In the genomic region with DNA sequence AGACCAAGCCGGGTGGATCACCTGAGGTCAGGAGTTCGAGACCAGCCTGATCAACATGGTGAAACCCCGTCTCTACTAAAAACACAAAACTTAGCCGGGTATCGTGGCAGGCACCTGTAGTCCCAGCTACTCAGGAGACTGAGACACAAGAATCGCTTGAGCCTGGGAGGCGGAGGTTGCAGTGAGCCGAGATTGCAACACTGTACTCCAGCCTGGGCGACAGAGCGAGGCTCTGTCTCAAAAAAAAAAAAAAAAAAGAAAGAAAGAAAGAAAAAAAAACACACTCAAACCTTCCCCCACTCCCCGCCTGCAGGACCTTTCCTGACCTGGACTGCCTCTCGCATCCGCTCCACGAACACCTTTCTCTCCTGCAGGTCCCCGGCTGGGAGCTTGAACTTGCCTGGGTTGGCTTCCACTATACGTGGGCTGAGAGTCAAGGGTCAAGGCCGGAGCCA, we compare ENCODE assay signal across 7 cellular contexts. TPM values are rescaled to one million over a fixed set of nuclear protein-coding genes. Genes with fewer than 3 reads are reported as not detected.
DNase-seq lines count a peak whose midpoint lies in the region; ATAC-seq and TF ChIP-seq lines count a peak whose summit lies in the region.
"Not testable (repeated sequence)": the region's sequence is repeated elsewhere in the genome, so short reads cannot be mapped to it uniquely, and the experiment has no call there.

No MANE protein-coding gene starts in this region.

- H3K4me3 ChIP-seq in GM23248 (peak overlapping the region; percentile 96), OCI-LY1 (ENCODE audit: low read depth, low read length, poor library complexity, severe bottlenecking) (peak overlapping the region; percentile 90), right cardiac atrium (ENCODE audit: low read length) (peak overlapping the region; percentile 77), muscle layer of colon (ENCODE audit: low read depth in 1 of 2, low read length in 2 of 2) (peak overlapping the region; percentile 75 to 100), skin epidermis (peak overlapping the region; percentile 84 to 95 (median 93))

- H3F3A ChIP-seq in GM23248 (ENCODE audit: insufficient read depth) = peaks cover 21% of the 10 kb centered on the region
- not testable (repeated sequence) for H3F3A ChIP-seq in OCI-LY1 (ENCODE audit: insufficient read depth, low read length)

- peaks cover 11 to 12% of the 10 kb centered on the region in 2 donors for H3K36me3 Mint-ChIP-seq in activated T-cell treated with anti-CD3 and anti-CD28 coated beads, Interleukin-2, amount 50 U/mL, for 72 hours (ENCODE audit: insufficient read depth in 2 of 2)

- peaks cover 21% of the 10 kb centered on the region for H3K4me1 Mint-ChIP-seq in activated T-cell treated with anti-CD3 and anti-CD28 coated beads, Interleukin-2, amount 50 U/mL, for 72 hours (ENCODE audit: low read depth)

- intact Hi-C loops in right cardiac atrium (cut with DNase I) = not testable (repeated sequence)

- not testable (repeated sequence) for TF ChIP-seq CTCF in OCI-LY1 (IDR thresholded peaks at IDR 0.05; ENCODE audit: low read length)

- H3K9ac ChIP-seq in GM23248 (peak overlapping the region; percentile 99), OCI-LY1 (ENCODE audit: low read length) (peak overlapping the region; percentile 92), muscle layer of colon (ENCODE audit: low read length) (peak overlapping the region; percentile 49)

- not testable (repeated sequence) for H3K9me3 Mint-ChIP-seq in activated T-cell treated with anti-CD3 and anti-CD28 coated beads, Interleukin-2, amount 50 U/mL, for 72 hours

- H4K20me1 ChIP-seq in GM23248 (ENCODE audit: insufficient read depth); OCI-LY1 (ENCODE audit: insufficient read depth, low read length): not testable (repeated sequence)

- not testable (repeated sequence) for H3K27me3 ChIP-seq in GM23248 (replicated peaks; ENCODE audit: insufficient read depth); OCI-LY1 (ENCODE audit: insufficient read depth, low read length); right cardiac atrium (ENCODE audit: control insufficient read depth, insufficient read depth); muscle layer of colon (ENCODE audit: control insufficient read depth in 1 of 2, insufficient read depth in 2 of 2, low read length in 2 of 2)

- 22 to 23% methylated on average over 17 of the region's 17 CpGs for WGBS in GM23248 (ENCODE audit: low coverage in 1 of 2, low lambda C conversion rate in 2 of 2, missing lambda C conversion rate in 2 of 2), 2 experiments
- WGBS in right cardiac atrium = 35% methylated on average over 17 of the region's 17 CpGs

- H3K27me3 Mint-ChIP-seq in activated T-cell treated with anti-CD3 and anti-CD28 coated beads, Interleukin-2, amount 50 U/mL, for 72 hours (ENCODE audit: low read depth) = not testable (repeated sequence)

- not testable (repeated sequence) for ATAC-seq in activated T-cell treated with anti-CD3 and anti-CD28 coated beads, Interleukin-2, amount 50 U/mL, for 72 hours (replicated peaks in 1 of 2); right cardiac atrium

- H3K79me2 ChIP-seq in GM23248 (ENCODE audit: insufficient read depth) = peaks cover 61% of the 10 kb centered on the region
- not testable (repeated sequence) for H3K79me2 ChIP-seq in OCI-LY1 (ENCODE audit: insufficient read depth, low read length)

- in situ Hi-C loops in GM23248 (cut with MboI) = not testable (repeated sequence)

- peak overlapping the region; percentile 93; the same call in 1 of the 2 replicates for H3K27ac ChIP-seq in GM23248
- peak overlapping the region; percentile 6 for H3K27ac ChIP-seq in OCI-LY1 (ENCODE audit: low read depth, low read length, poor library complexity, severe bottlenecking)
- H3K27ac ChIP-seq in cingulate gyrus (ENCODE audit: low read depth, low read length) = peak overlapping the region; percentile 47
- H3K27ac ChIP-seq in right cardiac atrium (ENCODE audit: low read length) = not testable (repeated sequence)
- peak overlapping the region; percentile 97 for H3K27ac ChIP-seq in muscle layer of colon (ENCODE audit: low read depth, low read length)
- peak overlapping the region in 19 of 21 experiments; percentile 7 to 100 (median 98) for H3K27ac ChIP-seq in skin epidermis

- H3K27ac Mint-ChIP-seq in activated T-cell treated with anti-CD3 and anti-CD28 coated beads, Interleukin-2, amount 50 U/mL, for 72 hours = not testable (repeated sequence)

- H3K4me3 Mint-ChIP-seq in activated T-cell treated with anti-CD3 and anti-CD28 coated beads, Interleukin-2, amount 50 U/mL, for 72 hours = peak overlapping the region; percentile 89 to 99

- H3K36me3 ChIP-seq in GM23248 (ENCODE audit: low read depth) = not testable (repeated sequence)
- H3K36me3 ChIP-seq in OCI-LY1 (ENCODE audit: insufficient read depth, low read length) (peaks cover 11% of the 10 kb centered on the region), muscle layer of colon (ENCODE audit: insufficient read depth, low read length) (peaks cover 12% of the 10 kb centered on the region)

- H2AFZ ChIP-seq in GM23248 = peak overlapping the region; percentile 75
- not testable (repeated sequence) for H2AFZ ChIP-seq in OCI-LY1 (ENCODE audit: low read length)

- H3K9me3 ChIP-seq in GM23248 (ENCODE audit: low read depth); OCI-LY1 (ENCODE audit: low read length); right cardiac atrium (ENCODE audit: control insufficient read depth, low read length); muscle layer of colon (ENCODE audit: low read length): not testable (repeated sequence)

- H3K9me2 ChIP-seq in GM23248 (ENCODE audit: insufficient read depth); OCI-LY1 (ENCODE audit: low read depth, low read length): not testable (repeated sequence)

- H3K4me1 ChIP-seq in GM23248 (ENCODE audit: insufficient read depth) = 0 out of 2 replicates have a peak, but pooled peaks cover 15% of the 10 kb centered on the region
- H3K4me1 ChIP-seq in OCI-LY1 (ENCODE audit: insufficient read depth, low read length, severe bottlenecking) = peaks cover 27% of the 10 kb centered on the region
- H3K4me1 ChIP-seq in right cardiac atrium (ENCODE audit: control insufficient read depth, insufficient read depth, low read length); muscle layer of colon (ENCODE audit: insufficient read depth, low read length): not testable (repeated sequence)

- peak overlapping the region; percentile 89 for H3K4me2 ChIP-seq in GM23248 (ENCODE audit: unreplicated experiment)
- H3K4me2 ChIP-seq in OCI-LY1 (ENCODE audit: low read length) = peak overlapping the region; percentile 92

- DNase-seq in GM23248 (peak; percentile 30), right cardiac atrium (peak in 1 of 3 donors; percentile 56)
- DNase-seq in activated T-cell treated with anti-CD3 and anti-CD28 coated beads, Interleukin-2, amount 50 U/mL, for 72 hours = not testable (repeated sequence)

RNA-seq across cellular contexts. Expression of a gene that starts 1.0 kb away (rescaled TPM):
- total RNA-seq in GM23248 (2014; rRNA removed; shearing (Covaris generic)) = 56.4 and 80.5 TPM in 2 replicates
- 55.6 and 62.4 TPM in 2 replicates for polyA plus RNA-seq in GM23248 (2016; fragmentation: Nextera tagmentation; extraction: Ambion mirVana)
- 10 to 100 TPM; 73.9 to 89.9 TPM for total RNA-seq in activated T-cell treated with anti-CD3 and anti-CD28 coated beads, Interleukin-2, amount 50 U/mL, for 72 hours
- total RNA-seq in right cardiac atrium = 10 to 100 TPM; 30.8 to 39.8 (median 37.2) TPM
- 47.7 TPM for polyA plus RNA-seq in right cardiac atrium

RNA-seq across cellular contexts. Expression of a gene that starts 1.0 kb away (rescaled TPM):
- total RNA-seq in GM23248 (2014; rRNA removed; shearing (Covaris generic)) = 27.8 and 30.4 TPM in 2 replicates
- polyA plus RNA-seq in GM23248 (2016; fragmentation: Nextera tagmentation; extraction: Ambion mirVana) = 84.0 and 88.6 TPM in 2 replicates
- total RNA-seq in activated T-cell treated with anti-CD3 and anti-CD28 coated beads, Interleukin-2, amount 50 U/mL, for 72 hours = 100 to 1,000 TPM; 168 to 184 TPM
- 10 to 100 TPM; 22.2 to 53.5 (median 29.2) TPM for total RNA-seq in right cardiac atrium
- polyA plus RNA-seq in right cardiac atrium = 62.9 TPM

RNA-seq across cellular contexts. Expression of a gene that starts 31.1 kb away (rescaled TPM):
- 104 and 105 TPM in 2 replicates for total RNA-seq in GM23248 (2014; rRNA removed; shearing (Covaris generic))
- polyA plus RNA-seq in GM23248 (2016; fragmentation: Nextera tagmentation; extraction: Ambion mirVana) (1.4 and 2.6 TPM in 2 replicates), right cardiac atrium (40.2 TPM)
- 10 to 100 TPM; 53.6 to 76.0 TPM for total RNA-seq in activated T-cell treated with anti-CD3 and anti-CD28 coated beads, Interleukin-2, amount 50 U/mL, for 72 hours
- 10 to 100 TPM; 27.6 to 44.2 (median 40.2) TPM for total RNA-seq in right cardiac atrium

RNA-seq across cellular contexts. Expression of a gene that starts 32.7 kb away (rescaled TPM):
- 30.4 and 33.0 TPM in 2 replicates for total RNA-seq in GM23248 (2014; rRNA removed; shearing (Covaris generic))
- polyA plus RNA-seq in GM23248 (2016; fragmentation: Nextera tagmentation; extraction: Ambion mirVana) (27.0 and 31.8 TPM in 2 replicates), right cardiac atrium (19.9 TPM)
- total RNA-seq in activated T-cell treated with anti-CD3 and anti-CD28 coated beads, Interleukin-2, amount 50 U/mL, for 72 hours = 10 to 100 TPM; 41.0 to 46.0 TPM
- total RNA-seq in right cardiac atrium = 10 to 100 TPM; 14.8 to 22.2 (median 17.5) TPM

RNA-seq across cellular contexts. Expression of a gene that starts 46.5 kb away (rescaled TPM):
- total RNA-seq in GM23248 (2014; rRNA removed; shearing (Covaris generic)) = not detected in 2 replicates
- polyA plus RNA-seq in GM23248 (2016; fragmentation: Nextera tagmentation; extraction: Ambion mirVana) (0.18 TPM in 1 of 2 replicates, not detected in the other), right cardiac atrium (8.0 TPM)
- total RNA-seq in activated T-cell treated with anti-CD3 and anti-CD28 coated beads, Interleukin-2, amount 50 U/mL, for 72 hours = 1 to 10 TPM; 4.8 to 6.3 TPM
- 10 to 100 TPM in 2 of 4 donors, 1 to 10 TPM in 2; 8.0 to 11.9 (median 10.1) TPM for total RNA-seq in right cardiac atrium

Comparison
In these comparisons a context has a peak if more than half of its experiments do, and no peak if none do; other contexts are left out.
1. H3K9ac ChIP-seq: peak in every context shown above with its lines; median percentile 99 in GM23248; 92 in OCI-LY1; 49 in muscle layer of colon.